Comparison of ENCODE assay signal across 10 cellular contexts in the genomic region with DNA sequence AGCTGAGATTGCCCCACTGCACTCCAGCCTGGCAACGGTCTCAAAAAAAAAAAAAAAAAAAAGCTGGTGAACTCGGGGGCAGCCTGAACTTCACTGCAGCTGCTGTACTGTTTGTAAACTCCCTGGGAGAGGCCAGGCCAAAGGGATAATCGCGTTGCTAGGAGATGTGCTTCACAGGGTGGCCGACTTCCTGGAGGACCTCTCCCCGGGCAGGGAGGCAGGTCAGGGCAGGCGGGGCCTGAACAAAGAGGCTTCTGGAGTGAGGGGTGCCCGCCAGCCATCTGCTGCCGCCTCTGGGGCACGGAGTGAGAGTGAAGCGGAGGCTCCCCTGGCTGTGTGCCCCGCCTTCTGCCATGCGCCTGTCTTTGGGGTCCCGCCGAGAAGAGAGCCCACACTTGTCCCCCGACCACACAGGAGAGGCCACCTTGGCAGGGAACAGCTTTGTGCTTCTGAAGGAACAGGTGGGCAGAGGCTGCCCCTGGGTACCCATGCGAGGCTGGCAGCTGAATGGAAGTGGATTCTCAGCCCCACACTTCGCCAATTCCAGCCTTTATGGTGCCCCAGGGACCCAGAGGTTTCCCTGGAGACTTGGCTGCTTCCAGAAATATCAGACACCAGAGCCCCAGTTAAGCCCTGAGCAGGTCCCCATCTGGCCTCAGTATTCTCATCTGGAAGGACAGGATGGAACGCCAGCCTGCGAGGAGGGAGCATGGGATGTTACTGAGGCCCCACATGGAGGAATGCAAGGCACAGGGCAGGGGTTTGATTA. TPM values are rescaled to one million over a fixed set of nuclear protein-coding genes. Genes with fewer than 3 reads are reported as not detected.
DNase-seq lines count a peak whose midpoint lies in the region; ATAC-seq, FAIRE-seq and TF ChIP-seq lines count a peak whose summit lies in the region.
"Had no signal": no experiment of that assay in that cellular context is flagged by ENCODE, and none has a peak within 500 bp of the region (broad histone marks: within the 10 kb centered on the region; RNA-seq: fewer than 3 reads in every experiment).

No MANE protein-coding gene starts in this region.

- peaks cover 12% of the 10 kb centered on the region for H3K27me3 Mint-ChIP-seq in endothelial cell (ENCODE audit: unreplicated experiment)
- H3K27me3 Mint-ChIP-seq in activated T-cell treated with anti-CD3 and anti-CD28 coated beads, Interleukin-2, amount 50 U/mL, for 24 hours, result no peaks in the 10 kb centered on the region

- peak; percentile 37 for DNase-seq in D721Med (ENCODE audit: insufficient read length, low spot score)
- DNase-seq in NCI-H345 treated with DMSO at 0.1 percent for 48 hours (lab: John Stamatoyannopoulos, UW; ENCODE audit: unreplicated experiment), result peak; percentile 85
- DNase-seq in endothelial cell (ENCODE audit: low spot score), result no peak
- peak in 39 of 56 donors; percentile 13 to 71 (median 37) for DNase-seq in nucleus accumbens (lab: John Stamatoyannopoulos, UW)
- DNase-seq in activated T-cell treated with anti-CD3 and anti-CD28 coated beads, Interleukin-2, amount 50 U/mL, for 24 hours, result no peak
- DNase-seq: activated CD8-positive, alpha-beta memory T cell treated with anti-CD3 and anti-CD28 coated beads for 24 hours; left cardiac atrium had no signal

- no peak for FAIRE-seq in D721Med (lab: Jason Lieb, UNC)

- H3K27ac Mint-ChIP-seq in endothelial cell (ENCODE audit: unreplicated experiment), result no peak overlapping the region
- no peak overlapping the region for H3K27ac Mint-ChIP-seq in activated T-cell treated with anti-CD3 and anti-CD28 coated beads, Interleukin-2, amount 50 U/mL, for 24 hours

- TF ChIP-seq CTCF in D721Med (IDR thresholded peaks at IDR 0.05; ENCODE audit: insufficient read depth, missing control alignments) (no peak), endothelial cell (IDR thresholded peaks at IDR 0.05; ENCODE audit: unreplicated experiment) (no peak)

- no peak for ATAC-seq in HG02973 (IDR thresholded peaks at IDR 0.05; ENCODE audit: unreplicated experiment)
- no peak for ATAC-seq in GM19035 (IDR thresholded peaks at IDR 0.05; ENCODE audit: unreplicated experiment)
- ATAC-seq in HG03565 (IDR thresholded peaks at IDR 0.05; ENCODE audit: unreplicated experiment), result no peak

- no peaks in the 10 kb centered on the region for H3K9me3 Mint-ChIP-seq in endothelial cell (ENCODE audit: unreplicated experiment)
- H3K9me3 Mint-ChIP-seq in activated T-cell treated with anti-CD3 and anti-CD28 coated beads, Interleukin-2, amount 50 U/mL, for 24 hours, result no peaks in the 10 kb centered on the region

- H3K4me1 Mint-ChIP-seq in endothelial cell (ENCODE audit: unreplicated experiment), result peaks cover 6% of the 10 kb centered on the region
- H3K4me1 Mint-ChIP-seq in activated T-cell treated with anti-CD3 and anti-CD28 coated beads, Interleukin-2, amount 50 U/mL, for 24 hours (ENCODE audit: low read depth), result no peaks in the 10 kb centered on the region

- peaks cover 15% of the 10 kb centered on the region for H3K36me3 Mint-ChIP-seq in endothelial cell (ENCODE audit: low read depth, unreplicated experiment)
- H3K36me3 Mint-ChIP-seq in activated T-cell treated with anti-CD3 and anti-CD28 coated beads, Interleukin-2, amount 50 U/mL, for 24 hours (ENCODE audit: low read depth), result peaks cover 60% of the 10 kb centered on the region

- peak overlapping the region; percentile 80 for H3K4me3 Mint-ChIP-seq in endothelial cell (ENCODE audit: unreplicated experiment)
- H3K4me3 Mint-ChIP-seq in activated T-cell treated with anti-CD3 and anti-CD28 coated beads, Interleukin-2, amount 50 U/mL, for 24 hours, result no peak overlapping the region

RNA-seq across cellular contexts. Expression of a gene that starts 29.6 kb away (rescaled TPM):
- 59.8 TPM for total RNA-seq in endothelial cell (ENCODE audit: unreplicated experiment)

RNA-seq across cellular contexts. Expression of a gene that starts 41.4 kb away (rescaled TPM):
- total RNA-seq in endothelial cell (ENCODE audit: unreplicated experiment), result 3.5 TPM

Comparison
In these comparisons a context has a peak if more than half of its experiments do, and no peak if none do; other contexts are left out.
1. DNase-seq: peak in D721Med (single experiment), NCI-H345 treated with DMSO at 0.1 percent for 48 hours (single experiment) and nucleus accumbens (39 of 56); none in endothelial cell (single experiment) and activated T-cell treated with anti-CD3 and anti-CD28 coated beads, Interleukin-2, amount 50 U/mL, for 24 hours (single experiment).